Comparison of ENCODE assay signal across 8 cellular contexts in genomic region chr6:160992323-160993314, GRCh38. TPM values are rescaled to one million over a fixed set of nuclear protein-coding genes. Genes with fewer than 3 reads are reported as not detected.
DNase-seq lines count a peak whose midpoint lies in the region; ATAC-seq, FAIRE-seq and TF ChIP-seq lines count a peak whose summit lies in the region.

No MANE protein-coding gene starts in this region.

- H3K9me2 ChIP-seq in SU-DHL-6 (replicated peaks; ENCODE audit: insufficient read depth, low read length) = no peaks in the 10 kb centered on the region

- H3K79me2 ChIP-seq in SU-DHL-6 (ENCODE audit: insufficient read depth, low read length) = peaks cover 41% of the 10 kb centered on the region

- TF ChIP-seq CTCF in SU-DHL-6 (IDR thresholded peaks at IDR 0.05; ENCODE audit: insufficient read depth, low read length, poor library complexity, severe bottlenecking) = peak; percentile 66
- peak; percentile 52 for TF ChIP-seq CTCF in kidney (IDR thresholded peaks at IDR 0.05; ENCODE audit: borderline replicate concordance, extremely low read depth, insufficient read depth)

- H3K9me3 ChIP-seq in SU-DHL-6 (ENCODE audit: insufficient read depth, low read length) = no peaks in the 10 kb centered on the region
- H3K9me3 ChIP-seq in kidney (ENCODE audit: control insufficient read depth in 1 of 2, low read length in 2 of 2) = no peaks in the 10 kb centered on the region

- H3K27ac Mint-ChIP-seq in central memory CD8-positive, alpha-beta T cell (ENCODE audit: low read depth) = peak overlapping the region; percentile 98

- H3K4me3 Mint-ChIP-seq in central memory CD8-positive, alpha-beta T cell = peak overlapping the region; percentile 99

- H3K27me3 ChIP-seq in SU-DHL-6 (ENCODE audit: low read length) = no peaks in the 10 kb centered on the region

- no peaks in the 10 kb centered on the region for H3K36me3 ChIP-seq in SU-DHL-6 (ENCODE audit: low read length)
- no peaks in the 10 kb centered on the region for H3K36me3 ChIP-seq in kidney (ENCODE audit: control insufficient read depth in 1 of 2, insufficient read depth in 2 of 2, low read length in 2 of 2)

- H3K4me1 ChIP-seq in kidney (ENCODE audit: control insufficient read depth in 1 of 2, insufficient read depth in 1 of 2, low read depth in 1 of 2, low read length in 2 of 2) = peaks cover 3 to 6% of the 10 kb centered on the region in 2 donors

- FAIRE-seq in kidney (lab: Jason Lieb, UNC) = peak; percentile 92

- peak overlapping the region; percentile 59 for H3K4me2 ChIP-seq in SU-DHL-6 (ENCODE audit: low read depth, low read length, poor library complexity, severe bottlenecking)

- H3K9me3 Mint-ChIP-seq in central memory CD8-positive, alpha-beta T cell = no peaks in the 10 kb centered on the region

- H4K20me1 ChIP-seq in SU-DHL-6 (ENCODE audit: low read depth, low read length) = peaks cover 10% of the 10 kb centered on the region

- H3K27ac ChIP-seq in SU-DHL-6 (ENCODE audit: low read depth, low read length) (peak overlapping the region; percentile 51), kidney (ENCODE audit: low read depth in 2 of 2, low read length in 2 of 2) (peak overlapping the region; percentile 92 to 93)

- peak overlapping the region; percentile 63 for H3K4me3 ChIP-seq in SU-DHL-6 (ENCODE audit: insufficient read depth, low read length, poor library complexity, severe bottlenecking)
- peak overlapping the region; percentile 88 to 93 for H3K4me3 ChIP-seq in kidney (ENCODE audit: low read length in 2 of 2)

- peaks cover 20% of the 10 kb centered on the region for H3K36me3 Mint-ChIP-seq in central memory CD8-positive, alpha-beta T cell (ENCODE audit: insufficient read depth)

- peaks cover 53% of the 10 kb centered on the region for H3K4me1 Mint-ChIP-seq in central memory CD8-positive, alpha-beta T cell

- DNase-seq in stimulated activated CD8-positive, alpha-beta memory T cell treated with anti-CD3 and anti-CD28 coated beads, Interleukin-12 subunit alpha, Interleukin-12 subunit beta, amount 100 ng/mL, for 1 hour (ENCODE audit: low read depth) = peak; percentile 14
- DNase-seq in stimulated activated CD8-positive, alpha-beta memory T cell treated with anti-CD3 and anti-CD28 coated beads, Interleukin-4, amount 100 ng/mL, for 48 hours = no peak
- peak; percentile 87 for DNase-seq in NAMALWA (ENCODE audit: low spot score)
- DNase-seq in central memory CD8-positive, alpha-beta T cell (ENCODE audit: low spot score in 2 of 2) = peak in 1 of 2 donors; percentile 36
- DNase-seq in kidney = no peak
- DNase-seq in stimulated activated CD4-positive, alpha-beta T cell treated with anti-CD3 and anti-CD28 coated beads, TNF-alpha, amount 100 ng/mL, for 1 hour (ENCODE audit: low read depth in 3 of 3, low spot score in 1 of 3) = peak in 2 of 3 donors; percentile 3 to 25

- peaks cover 9% of the 10 kb centered on the region; the same call in 1 of the 2 replicates for H3F3A ChIP-seq in SU-DHL-6 (ENCODE audit: insufficient read depth)

- no peaks in the 10 kb centered on the region for H3K27me3 Mint-ChIP-seq in central memory CD8-positive, alpha-beta T cell

- H3K9ac ChIP-seq in SU-DHL-6 (ENCODE audit: low read length) (peak overlapping the region; percentile 79), kidney (ENCODE audit: low read length in 2 of 2) (peak overlapping the region; percentile 74 to 86)

- ATAC-seq in HG02588 (IDR thresholded peaks at IDR 0.05; ENCODE audit: unreplicated experiment) = peak; percentile 19
- peak; percentile 72 for ATAC-seq in central memory CD8-positive, alpha-beta T cell (replicated peaks; ENCODE audit: extremely low read depth, poor library complexity, severe bottlenecking)

- H2AFZ ChIP-seq in SU-DHL-6 (ENCODE audit: low read depth, low read length, severe bottlenecking) = peak overlapping the region; percentile 78

- intact Hi-C loops in kidney (cut with DNase I) = no loop called here

RNA-seq across cellular contexts. Expression of gene MAP3K4, which starts 1.1 kb away (rescaled TPM):
- 52.8 TPM for total RNA-seq in kidney
- 13.0 TPM for polyA plus RNA-seq in kidney (ENCODE audit: insufficient read depth, low read depth, low replicate concordance)

Comparison
In these comparisons a context has a peak if more than half of its experiments do, and no peak if none do; other contexts are left out.
1. DNase-seq: peak in stimulated activated CD8-positive, alpha-beta memory T cell treated with anti-CD3 and anti-CD28 coated beads, Interleukin-12 subunit alpha, Interleukin-12 subunit beta, amount 100 ng/mL, for 1 hour (single experiment), NAMALWA (single experiment) and stimulated activated CD4-positive, alpha-beta T cell treated with anti-CD3 and anti-CD28 coated beads, TNF-alpha, amount 100 ng/mL, for 1 hour (2 of 3); none in stimulated activated CD8-positive, alpha-beta memory T cell treated with anti-CD3 and anti-CD28 coated beads, Interleukin-4, amount 100 ng/mL, for 48 hours (single experiment) and kidney (single experiment).